Comparison of ENCODE assay signal across 1 cellular context in genomic region chr2:54528311-54528945, GRCh38.
TF ChIP-seq lines count a peak whose summit lies in the region.

No MANE protein-coding gene starts in this region.

TF ChIP-seq in GM23338, 12 proteins besides CTCF, POLR2A, EP300 and RAD21 (continued from another document):
- TF ChIP-seq REST (IDR thresholded peaks at IDR 0.05; ENCODE audit: unreplicated experiment) (no peak), EZH2 (IDR thresholded peaks at IDR 0.05; ENCODE audit: low read depth, unreplicated experiment) (no peak), POLR2AphosphoS5 (IDR thresholded peaks at IDR 0.05; ENCODE audit: low read depth) (no peak), JUNB (IDR thresholded peaks at IDR 0.05; ENCODE audit: unreplicated experiment) (no peak), ZNF462 (CRISPR knock-in tag; IDR thresholded peaks at IDR 0.05) (no peak), NANOG (IDR thresholded peaks at IDR 0.05; ENCODE audit: borderline replicate concordance) (no peak), ZNF331 (CRISPR knock-in tag; IDR thresholded peaks at IDR 0.05; ENCODE audit: low read depth) (no peak), STAT1 (IDR thresholded peaks at IDR 0.05; ENCODE audit: unreplicated experiment) (no peak), CREB1 (CRISPR knock-in tag; IDR thresholded peaks at IDR 0.05; ENCODE audit: low read depth) (no peak), EZH2phosphoT487 (IDR thresholded peaks at IDR 0.05; ENCODE audit: unreplicated experiment) (no peak)
